In the genomic region with DNA sequence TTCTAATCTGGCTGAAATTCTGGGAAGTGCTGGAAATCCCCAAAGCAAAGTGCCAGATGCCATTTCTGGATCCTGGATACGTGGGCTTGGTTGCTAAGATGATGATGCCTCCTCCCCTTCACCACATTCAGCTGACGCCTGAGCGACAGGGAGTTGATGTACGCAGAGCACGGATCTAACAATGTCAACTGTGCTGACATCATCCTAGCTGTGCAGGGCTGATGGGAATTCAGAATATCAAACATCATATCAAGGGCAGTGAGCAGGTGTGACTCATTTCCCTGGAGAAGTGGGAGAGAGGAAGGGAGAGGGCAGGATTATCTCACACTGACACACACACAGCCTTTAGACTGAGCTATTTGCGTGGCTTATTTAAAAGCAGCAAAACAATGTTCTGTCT, we compare ENCODE assay signal across 8 cellular contexts.
DNase-seq lines count a peak whose midpoint lies in the region; ATAC-seq and TF ChIP-seq lines count a peak whose summit lies in the region.

No MANE protein-coding gene starts in this region.

- no peak overlapping the region for H3K4me3 ChIP-seq in colonic mucosa

- in situ Hi-C loops in KBM-7 (cut with MboI; ENCODE audit: low pct_unique_long_range_greater_than_20kb, low sequenced_read_pairs) = no loop called here

- no peaks in the 10 kb centered on the region for H3K27me3 ChIP-seq in colonic mucosa

- no peak for TF ChIP-seq CTCF in colonic mucosa (IDR thresholded peaks at IDR 0.05)

- H3K9ac ChIP-seq in colonic mucosa (ENCODE audit: low read depth in 2 of 2, low read length in 2 of 2) = no peak overlapping the region

- DNase-seq in DMS53 (lab: John Stamatoyannopoulos, UW) (peak; percentile 97), NCI-H345 treated with DMSO at 0.1 percent for 48 hours (lab: John Stamatoyannopoulos, UW; ENCODE audit: unreplicated experiment) (peak; percentile 36), colonic mucosa (peak; percentile 18), middle frontal gyrus (ENCODE audit: extremely low spot score, low spot score) (peak; percentile 21), KBM-7 (no peak)

- H3K9me3 ChIP-seq in colonic mucosa = no peaks in the 10 kb centered on the region

- ATAC-seq in GM18498 (IDR thresholded peaks at IDR 0.05; ENCODE audit: unreplicated experiment) (no peak), GM21447 (IDR thresholded peaks at IDR 0.05; ENCODE audit: unreplicated experiment) (no peak), GM21367 (IDR thresholded peaks at IDR 0.05; ENCODE audit: unreplicated experiment) (no peak)

- no peak overlapping the region for H3K27ac ChIP-seq in colonic mucosa

- intact Hi-C loops in colonic mucosa (cut with DNase I) = no loop called here

- H3K4me1 ChIP-seq in colonic mucosa = no peaks in the 10 kb centered on the region

- no peaks in the 10 kb centered on the region for H3K36me3 ChIP-seq in colonic mucosa
